ENCODE assay signal across 9 cellular contexts in the genomic region with DNA sequence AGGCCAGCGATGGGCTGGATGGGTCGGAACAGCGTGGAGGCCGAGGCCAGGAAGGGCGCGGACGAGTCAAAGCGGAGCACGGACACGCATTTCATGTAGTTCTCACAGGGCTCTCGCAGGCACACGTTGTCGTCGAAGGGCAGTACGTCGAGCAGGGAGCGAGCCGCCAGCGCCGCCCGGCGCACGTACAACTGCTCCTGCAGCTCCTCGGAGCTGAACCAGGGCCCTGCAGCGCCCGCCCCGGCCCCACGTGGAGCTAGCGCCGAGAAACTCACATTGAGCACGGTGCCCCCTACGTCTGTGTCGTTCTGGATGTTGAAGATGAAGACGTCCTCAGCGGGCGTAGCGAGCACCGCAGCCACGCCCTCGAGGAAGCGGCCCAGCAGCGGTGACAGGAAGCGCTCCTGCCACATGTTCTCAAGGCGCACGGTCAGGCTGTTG. TPM values are rescaled to one million over a fixed set of nuclear protein-coding genes. Genes with fewer than 3 reads are reported as not detected.
A peak's percentile ranks its signal among the peaks of the same experiment; 100 is the strongest.
DNase-seq lines count a peak whose midpoint lies in the region; ATAC-seq and TF ChIP-seq lines count a peak whose summit lies in the region.
"Had no signal": no experiment of that assay in that cellular context is flagged by ENCODE, and none has a peak within 500 bp of the region (broad histone marks: within the 10 kb centered on the region; RNA-seq: fewer than 3 reads in every experiment).

No MANE protein-coding gene starts in this region.

- H3K4me3 ChIP-seq in HCT116 (replicated peaks in 1 of 2; ENCODE audit: low read depth in 1 of 2, low read length in 2 of 2) (no peak overlapping the region), iPS-15b (ENCODE audit: low read depth, low read length) (peak overlapping the region; percentile 53)

- H3K4me2 ChIP-seq in HCT116 (ENCODE audit: low read length): peak overlapping the region; percentile 66

- peaks cover 3% of the 10 kb centered on the region for H3K36me3 Mint-ChIP-seq in activated CD4-positive, alpha-beta memory T cell treated with anti-CD3 and anti-CD28 coated beads, Interleukin-2, amount 10 ng/mL, durations not matched to agents 7 days and 5 days (ENCODE audit: low read depth)

- H3K9me2 ChIP-seq in HCT116 (ENCODE audit: insufficient read depth): no peaks in the 10 kb centered on the region

- TF ChIP-seq CTCF in HCT116 (IDR thresholded peaks at IDR 0.05 in 2 of 3, conservative IDR thresholded peaks at IDR 0.05 in 1 of 3; ENCODE audit: borderline replicate concordance in 1 of 3, insufficient read depth in 1 of 3, low read depth in 2 of 3, low read length in 2 of 3): no peak

- H3K36me3 ChIP-seq in HCT116 (ENCODE audit: control insufficient read depth in 1 of 2, insufficient read depth in 2 of 2, low read length in 2 of 2) (no peaks in the 10 kb centered on the region), iPS-15b (ENCODE audit: control insufficient read depth, insufficient read depth, low read length) (peaks cover 25% of the 10 kb centered on the region)

- H3K4me1 Mint-ChIP-seq in activated CD4-positive, alpha-beta memory T cell treated with anti-CD3 and anti-CD28 coated beads, Interleukin-2, amount 10 ng/mL, durations not matched to agents 7 days and 5 days: peaks cover 31% of the 10 kb centered on the region

- RAD21 ChIA-PET in HCT116 (lab: Charles Lee; ENCODE audit: low non-redundant PET in 1 of 2, low total read pairs in 2 of 2, uncharacterized antibody in 2 of 2, unreplicated experiment in 2 of 2): no interaction called here

- peak overlapping the region; percentile 58; the same call in 1 of the 2 replicates for H3K27ac ChIP-seq in HCT116 (ENCODE audit: low read depth, low read length)

- H3K79me2 ChIP-seq in HCT116 (ENCODE audit: insufficient read depth, low read length): no peaks in the 10 kb centered on the region

- H3K27me3 Mint-ChIP-seq in activated CD4-positive, alpha-beta memory T cell treated with anti-CD3 and anti-CD28 coated beads, Interleukin-2, amount 10 ng/mL, durations not matched to agents 7 days and 5 days: no peaks in the 10 kb centered on the region

- POLR2A ChIA-PET in HCT116 (lab: Charles Lee): no interaction called here
- POLR2A ChIA-PET in activated CD4-positive, alpha-beta memory T cell treated with anti-CD3 and anti-CD28 coated beads, Interleukin-2, amount 10 ng/mL, durations not matched to agents 7 days and 5 days (lab: Charles Lee): interaction anchor here (1.1 to 2.6 kb wide), 4 partner anchors 17 to 184 kb away, joined by 5 to 11 read pairs (median 6); partner anchors contain the start of genes IP6K2 and SLC26A6

- H2AFZ ChIP-seq in HCT116 (ENCODE audit: low read depth, low read length, poor library complexity, severe bottlenecking): no peak overlapping the region

- no TSS peak for BruUV-seq in HCT116 (replicated peaks; lab: Mats Ljungman, UMichigan)

- intact Hi-C loops in HCT116 (cut with micrococcal nuclease): loop anchor here (1.0 kb wide), 1 partner anchor 22 kb away; the partner anchor contains the start of gene SLC26A6

- no peak for TF ChIP-seq POLR2A in HCT116 (IDR thresholded peaks at IDR 0.05; ENCODE audit: borderline replicate concordance, extremely low read depth, insufficient read depth, insufficient read length)

- peak overlapping the region; percentile 72 for H3K27ac Mint-ChIP-seq in activated CD4-positive, alpha-beta memory T cell treated with anti-CD3 and anti-CD28 coated beads, Interleukin-2, amount 10 ng/mL, durations not matched to agents 7 days and 5 days

- ATAC-seq in HCT116: no peak

- H3K9me3 Mint-ChIP-seq in activated CD4-positive, alpha-beta memory T cell treated with anti-CD3 and anti-CD28 coated beads, Interleukin-2, amount 10 ng/mL, durations not matched to agents 7 days and 5 days: no peaks in the 10 kb centered on the region

- CTCF ChIA-PET in HCT116 (lab: Charles Lee): no interaction called here
- CTCF ChIA-PET in activated CD4-positive, alpha-beta memory T cell treated with anti-CD3 and anti-CD28 coated beads, Interleukin-2, amount 10 ng/mL, durations not matched to agents 7 days and 5 days (lab: Charles Lee): interaction anchor here (0.8 to 2.3 kb wide), 4 partner anchors 12 to 256 kb away, joined by 3 to 12 read pairs (median 3); partner anchors contain the start of gene SLC26A6

- no peak for TF ChIP-seq RAD21 in HCT116 (IDR thresholded peaks at IDR 0.05; ENCODE audit: low read depth)

- H3K9me3 ChIP-seq in HCT116 (ENCODE audit: control insufficient read depth in 1 of 2, insufficient read depth in 1 of 2, low read depth in 1 of 2, low read length in 2 of 2) (peaks cover 0 to 6% of the 10 kb centered on the region in 2 experiments; a peak in 1 of 4 replicates), iPS-15b (ENCODE audit: control insufficient read depth, insufficient read depth, low read length) (no peaks in the 10 kb centered on the region)

- H3K4me3 Mint-ChIP-seq in activated CD4-positive, alpha-beta memory T cell treated with anti-CD3 and anti-CD28 coated beads, Interleukin-2, amount 10 ng/mL, durations not matched to agents 7 days and 5 days: peak overlapping the region; percentile 68

- H3K4me1 ChIP-seq in HCT116 (ENCODE audit: control insufficient read depth in 1 of 2, insufficient read depth in 2 of 2, low read length in 2 of 2) (peaks cover 0 to 8% of the 10 kb centered on the region in 2 experiments; a peak in 3 of 4 replicates), iPS-15b (ENCODE audit: control insufficient read depth, insufficient read depth, low read length) (peaks cover 8% of the 10 kb centered on the region)

- peak overlapping the region; percentile 24; the same call in 1 of the 2 replicates for H3K9ac ChIP-seq in HCT116 (ENCODE audit: low read length)
- H3K9ac ChIP-seq in iPS-15b (ENCODE audit: low read depth, low read length): peak overlapping the region; percentile 70

- H4K20me1 ChIP-seq in HCT116 (ENCODE audit: insufficient read depth): no peaks in the 10 kb centered on the region

- no peaks in the 10 kb centered on the region for H3K27me3 ChIP-seq in HCT116 (ENCODE audit: insufficient read depth, low read length)
- H3K27me3 ChIP-seq in iPS-15b (ENCODE audit: control insufficient read depth, insufficient read depth, low read length): peaks cover 2% of the 10 kb centered on the region

- no peak for DNase-seq in HCT116 (ENCODE audit: low read depth, low spot score)
- peak; percentile 47 for DNase-seq in activated CD4-positive, alpha-beta memory T cell treated with anti-CD3 and anti-CD28 coated beads, Interleukin-2, amount 10 ng/mL, durations not matched to agents 7 days and 5 days
- DNase-seq in stimulated activated CD8-positive, alpha-beta memory T cell treated with anti-CD3 and anti-CD28 coated beads, Interleukin-4, amount 100 ng/mL, for 48 hours: peak; percentile 46
- DNase-seq in amygdala (lab: John Stamatoyannopoulos, UW): no peak
- no peak for DNase-seq in DMS79 (lab: John Stamatoyannopoulos, UW)
- DNase-seq in anterior cingulate cortex (lab: John Stamatoyannopoulos, UW): no peak
- DNase-seq in pons (ENCODE audit: low spot score): no peak
- DNase-seq: NCI-H1694 treated with DMSO at 0.1 percent for 48 hours had no signal

TF ChIP-seq in HCT116, 20 proteins besides CTCF, POLR2A, EP300 and RAD21 (continues in another document):
- TF ChIP-seq EGR1 (IDR thresholded peaks at IDR 0.05; ENCODE audit: low read depth) (no peak), CBX3 (IDR thresholded peaks at IDR 0.05; ENCODE audit: low read depth) (no peak), FOSL1 (IDR thresholded peaks at IDR 0.05; ENCODE audit: low read depth) (no peak), CEBPB (IDR thresholded peaks at IDR 0.05; ENCODE audit: low read depth) (no peak), ZBTB33 (IDR thresholded peaks at IDR 0.05; ENCODE audit: extremely low read depth, insufficient replicate concordance, low read length) (no peak), ZFX (IDR thresholded peaks at IDR 0.05) (no peak)

RNA-seq across cellular contexts. Expression of gene CELSR3, which starts 5.8 kb away (rescaled TPM):
- 7.8 TPM for total RNA-seq in HCT116 (2021; ENCODE audit: unreplicated experiment)
- polyA plus RNA-seq in HCT116 (2012): 6.3 and 6.8 TPM in 2 replicates
- 1 to 10 TPM; 7.2 to 8.0 TPM for total RNA-seq in activated CD4-positive, alpha-beta memory T cell treated with anti-CD3 and anti-CD28 coated beads, Interleukin-2, amount 10 ng/mL, durations not matched to agents 7 days and 5 days

RNA-seq across cellular contexts. Expression of gene SLC26A6, which starts 21.6 kb away (rescaled TPM):
- 55.1 TPM for total RNA-seq in HCT116 (2021; ENCODE audit: unreplicated experiment)
- polyA plus RNA-seq in HCT116 (2012): 57.0 and 58.9 TPM in 2 replicates
- total RNA-seq in activated CD4-positive, alpha-beta memory T cell treated with anti-CD3 and anti-CD28 coated beads, Interleukin-2, amount 10 ng/mL, durations not matched to agents 7 days and 5 days: 10 to 100 TPM; 55.4 to 56.0 TPM

RNA-seq across cellular contexts. Expression of gene NCKIPSD, which starts 28.9 kb away (rescaled TPM):
- total RNA-seq in HCT116 (2021; ENCODE audit: unreplicated experiment): 36.9 TPM
- polyA plus RNA-seq in HCT116 (2012): 58.4 and 80.7 TPM in 2 replicates
- total RNA-seq in activated CD4-positive, alpha-beta memory T cell treated with anti-CD3 and anti-CD28 coated beads, Interleukin-2, amount 10 ng/mL, durations not matched to agents 7 days and 5 days: 10 to 100 TPM; 33.4 to 37.2 TPM

RNA-seq across cellular contexts. Expression of gene TMEM89, which starts 35.3 kb away (rescaled TPM):
- total RNA-seq in HCT116 (2021; ENCODE audit: unreplicated experiment): 0.49 TPM
- polyA plus RNA-seq in HCT116 (2012): 0.19 and 0.27 TPM in 2 replicates
- not detected for total RNA-seq in activated CD4-positive, alpha-beta memory T cell treated with anti-CD3 and anti-CD28 coated beads, Interleukin-2, amount 10 ng/mL, durations not matched to agents 7 days and 5 days

RNA-seq across cellular contexts. Expression of gene UQCRC1, which starts 47.4 kb away (rescaled TPM):
- total RNA-seq in HCT116 (2021; ENCODE audit: unreplicated experiment): 318 TPM
- 452 and 551 TPM in 2 replicates for polyA plus RNA-seq in HCT116 (2012)
- 100 to 1,000 TPM; 167 to 170 TPM for total RNA-seq in activated CD4-positive, alpha-beta memory T cell treated with anti-CD3 and anti-CD28 coated beads, Interleukin-2, amount 10 ng/mL, durations not matched to agents 7 days and 5 days

Comparison
In these comparisons a context has a peak if more than half of its experiments do, and no peak if none do; other contexts are left out.
1. DNase-seq: peak in activated CD4-positive, alpha-beta memory T cell treated with anti-CD3 and anti-CD28 coated beads, Interleukin-2, amount 10 ng/mL, durations not matched to agents 7 days and 5 days (single experiment) and stimulated activated CD8-positive, alpha-beta memory T cell treated with anti-CD3 and anti-CD28 coated beads, Interleukin-4, amount 100 ng/mL, for 48 hours (single experiment); none in HCT116 (single experiment), amygdala (0 of 56), DMS79 (single experiment), anterior cingulate cortex (0 of 58) and pons (single experiment).